In genomic region chr13:39016789-39017188, GRCh38 we compare ENCODE assay signal across 8 cellular contexts. TPM values are rescaled to one million over a fixed set of nuclear protein-coding genes. Genes with fewer than 3 reads are reported as not detected.
DNase-seq lines count a peak whose midpoint lies in the region; ATAC-seq and TF ChIP-seq lines count a peak whose summit lies in the region.

No MANE protein-coding gene starts in this region.

- H3K4me3 ChIP-seq in choroid plexus epithelial cell (ENCODE audit: low read depth, low read length): no peak overlapping the region
- H3K4me3 ChIP-seq in mucosa of descending colon: no peak overlapping the region

- no peaks in the 10 kb centered on the region for H3K4me1 ChIP-seq in mucosa of descending colon (ENCODE audit: low read depth)

- peak; percentile 78 for TF ChIP-seq CTCF in choroid plexus epithelial cell (conservative IDR thresholded peaks at IDR 0.05; ENCODE audit: low read depth, low read length)
- peak; percentile 31 for TF ChIP-seq CTCF in mucosa of descending colon (IDR thresholded peaks at IDR 0.05)

- DNase-seq in DMS 273 treated with DMSO at 0.1 percent for 48 hours (lab: John Stamatoyannopoulos, UW): peak; percentile 6
- peak; percentile 33 for DNase-seq in NCI-H748 treated with DMSO at 0.1 percent for 48 hours (lab: John Stamatoyannopoulos, UW)
- DNase-seq in choroid plexus epithelial cell (ENCODE audit: low read depth): peak; percentile 74
- peak in 1 of 3 donors; percentile 41 for DNase-seq in mucosa of descending colon
- DNase-seq in NK-92 (lab: John Stamatoyannopoulos, UW; ENCODE audit: unreplicated experiment): no peak
- DNase-seq in NCI-H2029 (lab: John Stamatoyannopoulos, UW): no peak

- peaks cover 4% of the 10 kb centered on the region for H3K36me3 ChIP-seq in mucosa of descending colon (ENCODE audit: low read depth)

- intact Hi-C loops in mucosa of descending colon (cut with DNase I, micrococcal nuclease): no loop called here

- no peaks in the 10 kb centered on the region for H3K9me3 ChIP-seq in mucosa of descending colon

- ATAC-seq in GM19023 (IDR thresholded peaks at IDR 0.05; ENCODE audit: unreplicated experiment) (peak; percentile 85), HG03045 (IDR thresholded peaks at IDR 0.05; ENCODE audit: unreplicated experiment) (peak; percentile 70), mucosa of descending colon (peak; percentile 77)

RNA-seq across cellular contexts. Expression of gene PROSER1, which starts 21.1 kb away (rescaled TPM):
- 10 to 100 TPM; 37.4 to 45.0 (median 43.3) TPM for total RNA-seq in mucosa of descending colon

RNA-seq across cellular contexts. Expression of gene NHLRC3, which starts 21.5 kb away (rescaled TPM):
- total RNA-seq in mucosa of descending colon: 10 to 100 TPM; 20.9 to 37.0 (median 33.5) TPM

RNA-seq across cellular contexts. Expression of gene STOML3, which starts 26.2 kb away (rescaled TPM):
- under 1 TPM in 1 of 3 donors, not detected in 2; 0.52 TPM for total RNA-seq in mucosa of descending colon

Comparison
In these comparisons a context has a peak if more than half of its experiments do, and no peak if none do; other contexts are left out.
1. DNase-seq: peak in DMS 273 treated with DMSO at 0.1 percent for 48 hours (single experiment), NCI-H748 treated with DMSO at 0.1 percent for 48 hours (single experiment) and choroid plexus epithelial cell (single experiment); none in NK-92 (single experiment) and NCI-H2029 (single experiment).
2. Peak in every context shown above with its lines, with median percentiles within 50 percentile points of each other: ATAC-seq.